In the genomic region with DNA sequence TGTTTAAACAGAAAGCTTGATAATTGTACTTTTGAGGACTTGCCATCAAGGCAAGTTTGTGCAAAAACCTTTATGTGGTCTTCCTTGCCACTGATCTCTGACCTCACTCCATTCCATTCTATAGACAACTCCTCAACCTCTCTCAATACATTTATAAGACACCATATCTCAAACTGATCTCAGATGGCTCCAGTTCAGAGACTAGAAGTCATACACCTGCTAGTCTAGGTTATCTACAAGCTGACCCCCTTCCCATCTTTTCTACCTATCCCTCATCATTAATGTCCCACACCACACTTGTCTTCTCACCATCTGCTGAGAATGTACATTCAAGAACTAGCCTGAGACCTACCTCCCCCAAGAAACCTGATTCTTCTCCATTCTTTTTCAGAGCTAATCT, we compare ENCODE assay signal across 23 cellular contexts.
DNase-seq lines count a peak whose midpoint lies in the region; ATAC-seq, FAIRE-seq and TF ChIP-seq lines count a peak whose summit lies in the region.
"Had no signal": no experiment of that assay in that cellular context is flagged by ENCODE, and none has a peak within 500 bp of the region (broad histone marks: within the 10 kb centered on the region; RNA-seq: fewer than 3 reads in every experiment).

No MANE protein-coding gene starts in this region.

- no peaks in the 10 kb centered on the region for H3K36me3 ChIP-seq in BE2C
- H3K36me3 ChIP-seq: neutrophil, transverse colon had no signal

- POLR2A ChIA-PET in activated CD4-positive, alpha-beta memory T cell treated with anti-CD3 and anti-CD28 coated beads for 36 hours (lab: Charles Lee), result interaction anchor here (1.8 to 3.2 kb wide), 2 partner anchors 60 to 159 kb away, joined by 5 to 16 read pairs; no protein-coding TSS in a partner anchor
- POLR2A ChIA-PET in activated CD4-positive, alpha-beta memory T cell treated with anti-CD3 and anti-CD28 coated beads, Interleukin-2, amount 10 ng/mL, durations not matched to agents 7 days and 5 days (lab: Charles Lee), result interaction anchor here (1.4 kb wide), 1 partner anchor 10 kb away, joined by 3 read pairs; no protein-coding TSS in a partner anchor

- intact Hi-C loops in activated CD4-positive, alpha-beta memory T cell treated with anti-CD3 and anti-CD28 coated beads for 36 hours (cut with micrococcal nuclease), result no loop called here
- intact Hi-C loops in Calu3 (cut with micrococcal nuclease; ENCODE audit: unreplicated experiment), result no loop called here

- no peaks in the 10 kb centered on the region for H3K9me3 Mint-ChIP-seq in activated CD4-positive, alpha-beta memory T cell treated with anti-CD3 and anti-CD28 coated beads for 36 hours
- H3K9me3 Mint-ChIP-seq in activated CD4-positive, alpha-beta memory T cell treated with anti-CD3 and anti-CD28 coated beads, Interleukin-2, amount 10 ng/mL, durations not matched to agents 7 days and 5 days, result no peaks in the 10 kb centered on the region
- H3K9me3 Mint-ChIP-seq in T-helper 2 cell treated with Interferon-gamma antibody and Interleukin-4, amounts not matched to agents 5 μg/mL and 100 μg/mL, for 36 hours, result no peaks in the 10 kb centered on the region
- no peaks in the 10 kb centered on the region for H3K9me3 Mint-ChIP-seq in memory B cell
- H3K9me3 Mint-ChIP-seq in Calu3 (ENCODE audit: low read depth, unreplicated experiment), result no peaks in the 10 kb centered on the region
- H3K9me3 Mint-ChIP-seq: dendritic cell treated with granulocyte-macrophage colony-stimulating factor and Interleukin-4, amounts not matched to agents 40 ng/mL and 50 ng/mL, for 4 days; stimulated activated effector memory CD8-positive, alpha-beta T cell treated with anti-CD3 and anti-CD28 coated beads, Interleukin-12 subunit alpha, Interleukin-12 subunit beta, amount 100 ng/mL, for 72 hours had no signal

- no peak for ATAC-seq in memory B cell (ENCODE audit: low read depth)
- ATAC-seq in SK-N-SH treated with all-trans-retinoic acid at 6 μM for 48 hours, result no peak
- ATAC-seq: body of pancreas; gastrocnemius medialis; Right ventricle myocardium inferior; stimulated activated effector memory CD8-positive, alpha-beta T cell treated with anti-CD3 and anti-CD28 coated beads, Interleukin-12 subunit alpha, Interleukin-12 subunit beta, amount 100 ng/mL, for 72 hours had no signal

- H3K27ac Mint-ChIP-seq in activated CD4-positive, alpha-beta memory T cell treated with anti-CD3 and anti-CD28 coated beads for 36 hours, result peak overlapping the region; percentile 6
- H3K27ac Mint-ChIP-seq in activated CD4-positive, alpha-beta memory T cell treated with anti-CD3 and anti-CD28 coated beads, Interleukin-2, amount 10 ng/mL, durations not matched to agents 7 days and 5 days, result no peak overlapping the region
- peak overlapping the region; percentile 10 for H3K27ac Mint-ChIP-seq in T-helper 2 cell treated with Interferon-gamma antibody and Interleukin-4, amounts not matched to agents 5 μg/mL and 100 μg/mL, for 36 hours
- peak overlapping the region; percentile 97 for H3K27ac Mint-ChIP-seq in memory B cell
- no peak overlapping the region for H3K27ac Mint-ChIP-seq in Calu3 (ENCODE audit: unreplicated experiment)
- H3K27ac Mint-ChIP-seq: dendritic cell treated with granulocyte-macrophage colony-stimulating factor and Interleukin-4, amounts not matched to agents 40 ng/mL and 50 ng/mL, for 4 days had no signal

- TF ChIP-seq POLR2A in GM12891 (IDR thresholded peaks at IDR 0.05; ENCODE audit: low read depth, low read length), result no peak

- no peaks in the 10 kb centered on the region for H3K9me3 ChIP-seq in BE2C
- H3K9me3 ChIP-seq: body of pancreas, gastrocnemius medialis, HAP-1, neutrophil, transverse colon had no signal

- H3K4me1 Mint-ChIP-seq in activated CD4-positive, alpha-beta memory T cell treated with anti-CD3 and anti-CD28 coated beads for 36 hours (ENCODE audit: low read depth), result peaks cover 69% of the 10 kb centered on the region
- H3K4me1 Mint-ChIP-seq in activated CD4-positive, alpha-beta memory T cell treated with anti-CD3 and anti-CD28 coated beads, Interleukin-2, amount 10 ng/mL, durations not matched to agents 7 days and 5 days, result peaks cover 52% of the 10 kb centered on the region
- H3K4me1 Mint-ChIP-seq in T-helper 2 cell treated with Interferon-gamma antibody and Interleukin-4, amounts not matched to agents 5 μg/mL and 100 μg/mL, for 36 hours (ENCODE audit: low read depth), result peaks cover 46% of the 10 kb centered on the region
- peaks cover 54% of the 10 kb centered on the region for H3K4me1 Mint-ChIP-seq in memory B cell
- no peaks in the 10 kb centered on the region for H3K4me1 Mint-ChIP-seq in Calu3 (ENCODE audit: low read depth, unreplicated experiment)

- FAIRE-seq in GM12891 (lab: Jason Lieb, UNC), result peak; percentile 81
- FAIRE-seq: A204.1 had no signal

- TF ChIP-seq CTCF in BE2C (IDR thresholded peaks at IDR 0.05; ENCODE audit: low read depth, low read length) (no peak), Calu3 (IDR thresholded peaks at IDR 0.05; ENCODE audit: unreplicated experiment) (no peak)

- CTCF ChIA-PET in activated CD4-positive, alpha-beta memory T cell treated with anti-CD3 and anti-CD28 coated beads for 36 hours (lab: Charles Lee), result interaction anchor here (1.9 to 2.0 kb wide), 2 partner anchors 59 to 392 kb away, joined by 6 to 9 read pairs; partner anchors contain the start of gene GORASP2
- CTCF ChIA-PET in activated CD4-positive, alpha-beta memory T cell treated with anti-CD3 and anti-CD28 coated beads, Interleukin-2, amount 10 ng/mL, durations not matched to agents 7 days and 5 days (lab: Charles Lee), result interaction anchor here (1.1 kb wide), 1 partner anchor 96 kb away, joined by 3 read pairs; no protein-coding TSS in a partner anchor
- CTCF ChIA-PET in Calu3 (lab: Charles Lee), result interaction anchor here (0.5 kb wide), 1 partner anchor 18 kb away, joined by 4 read pairs; no protein-coding TSS in a partner anchor

- H3K4me3 Mint-ChIP-seq in activated CD4-positive, alpha-beta memory T cell treated with anti-CD3 and anti-CD28 coated beads for 36 hours, result no peak overlapping the region
- H3K4me3 Mint-ChIP-seq in activated CD4-positive, alpha-beta memory T cell treated with anti-CD3 and anti-CD28 coated beads, Interleukin-2, amount 10 ng/mL, durations not matched to agents 7 days and 5 days, result no peak overlapping the region
- peak overlapping the region; percentile 9 for H3K4me3 Mint-ChIP-seq in T-helper 2 cell treated with Interferon-gamma antibody and Interleukin-4, amounts not matched to agents 5 μg/mL and 100 μg/mL, for 36 hours
- peak overlapping the region; percentile 67 for H3K4me3 Mint-ChIP-seq in memory B cell
- no peak overlapping the region for H3K4me3 Mint-ChIP-seq in Calu3 (ENCODE audit: low read depth, unreplicated experiment)
- H3K4me3 Mint-ChIP-seq: CD14-positive monocyte; dendritic cell treated with granulocyte-macrophage colony-stimulating factor and Interleukin-4, amounts not matched to agents 40 ng/mL and 50 ng/mL, for 4 days had no signal

- no peak overlapping the region for H3K4me3 ChIP-seq in BE2C (ENCODE audit: low read depth, low read length)
- H3K4me3 ChIP-seq: body of pancreas, gastrocnemius medialis, HAP-1, transverse colon had no signal

- DNase-seq in activated CD4-positive, alpha-beta memory T cell treated with anti-CD3 and anti-CD28 coated beads for 36 hours, result no peak
- DNase-seq in activated CD4-positive, alpha-beta memory T cell treated with anti-CD3 and anti-CD28 coated beads, Interleukin-2, amount 10 ng/mL, durations not matched to agents 7 days and 5 days, result no peak
- DNase-seq in GM12891 (ENCODE audit: insufficient read length, low spot score), result no peak
- no peak for DNase-seq in T-helper 2 cell treated with Interferon-gamma antibody and Interleukin-4, amounts not matched to agents 5 μg/mL and 100 μg/mL, for 36 hours (ENCODE audit: low spot score)
- no peak for DNase-seq in memory B cell (ENCODE audit: low spot score in 2 of 2)
- no peak for DNase-seq in BE2C
- DNase-seq in Calu3, result no peak
- DNase-seq: body of pancreas, DMS79, gastrocnemius medialis, KBM-7, MV-4-11, NCI-H1930, NCI-H510A, transverse colon had no signal

- no peaks in the 10 kb centered on the region for H3K4me1 ChIP-seq in BE2C
- H3K4me1 ChIP-seq: body of pancreas, gastrocnemius medialis had no signal

- no peaks in the 10 kb centered on the region for H3K27me3 Mint-ChIP-seq in activated CD4-positive, alpha-beta memory T cell treated with anti-CD3 and anti-CD28 coated beads for 36 hours
- H3K27me3 Mint-ChIP-seq in activated CD4-positive, alpha-beta memory T cell treated with anti-CD3 and anti-CD28 coated beads, Interleukin-2, amount 10 ng/mL, durations not matched to agents 7 days and 5 days, result no peaks in the 10 kb centered on the region
- H3K27me3 Mint-ChIP-seq in T-helper 2 cell treated with Interferon-gamma antibody and Interleukin-4, amounts not matched to agents 5 μg/mL and 100 μg/mL, for 36 hours (ENCODE audit: low read depth), result no peaks in the 10 kb centered on the region
- H3K27me3 Mint-ChIP-seq in memory B cell, result no peaks in the 10 kb centered on the region
- H3K27me3 Mint-ChIP-seq in Calu3 (ENCODE audit: unreplicated experiment), result no peaks in the 10 kb centered on the region
- H3K27me3 Mint-ChIP-seq: dendritic cell treated with granulocyte-macrophage colony-stimulating factor and Interleukin-4, amounts not matched to agents 40 ng/mL and 50 ng/mL, for 4 days had no signal

- H3K27me3 ChIP-seq in BE2C, result no peaks in the 10 kb centered on the region
- H3K27me3 ChIP-seq: body of pancreas, gastrocnemius medialis, neutrophil, transverse colon had no signal

- BruUV-seq in Calu3 (replicated peaks; lab: Mats Ljungman, UMichigan), result no TSS peak

- H3K36me3 Mint-ChIP-seq in activated CD4-positive, alpha-beta memory T cell treated with anti-CD3 and anti-CD28 coated beads for 36 hours, result peaks cover 21% of the 10 kb centered on the region
- peaks cover 18% of the 10 kb centered on the region for H3K36me3 Mint-ChIP-seq in activated CD4-positive, alpha-beta memory T cell treated with anti-CD3 and anti-CD28 coated beads, Interleukin-2, amount 10 ng/mL, durations not matched to agents 7 days and 5 days (ENCODE audit: low read depth)
- H3K36me3 Mint-ChIP-seq in T-helper 2 cell treated with Interferon-gamma antibody and Interleukin-4, amounts not matched to agents 5 μg/mL and 100 μg/mL, for 36 hours (ENCODE audit: low read depth), result peaks cover 20% of the 10 kb centered on the region
- H3K36me3 Mint-ChIP-seq in memory B cell (peaks cover 9% of the 10 kb centered on the region), Calu3 (ENCODE audit: insufficient read depth, unreplicated experiment) (no peaks in the 10 kb centered on the region)

TF ChIP-seq in GM12891, 5 proteins besides CTCF, POLR2A, EP300 and RAD21 (continues in another document):
- no peak for TF ChIP-seq POU2F2 (IDR thresholded peaks at IDR 0.05; ENCODE audit: low read depth, low read length)
- no peak for TF ChIP-seq SPI1 (IDR thresholded peaks at IDR 0.05; ENCODE audit: low read depth, low read length)
- no peak for TF ChIP-seq TAF1 (IDR thresholded peaks at IDR 0.05; ENCODE audit: low read depth, low read length)

TF ChIP-seq in SK-N-SH treated with all-trans-retinoic acid at 6 μM for 48 hours, 23 proteins besides CTCF, POLR2A, EP300 and RAD21 (continues in another document):
- TF ChIP-seq ZFP3 (CRISPR knock-in tag; IDR thresholded peaks at IDR 0.05) (no peak), ISL1 (CRISPR knock-in tag; IDR thresholded peaks at IDR 0.05) (no peak), ARNTL (CRISPR knock-in tag; IDR thresholded peaks at IDR 0.05; ENCODE audit: borderline replicate concordance, low read depth) (no peak)

Comparison
In these comparisons a context has a peak if more than half of its experiments do, and no peak if none do; other contexts are left out.
1. H3K27ac Mint-ChIP-seq: peak in activated CD4-positive, alpha-beta memory T cell treated with anti-CD3 and anti-CD28 coated beads for 36 hours (single experiment), T-helper 2 cell treated with Interferon-gamma antibody and Interleukin-4, amounts not matched to agents 5 μg/mL and 100 μg/mL, for 36 hours (single experiment) and memory B cell (single experiment); none in activated CD4-positive, alpha-beta memory T cell treated with anti-CD3 and anti-CD28 coated beads, Interleukin-2, amount 10 ng/mL, durations not matched to agents 7 days and 5 days (single experiment) and Calu3 (single experiment).
2. H3K4me3 Mint-ChIP-seq: peak in T-helper 2 cell treated with Interferon-gamma antibody and Interleukin-4, amounts not matched to agents 5 μg/mL and 100 μg/mL, for 36 hours (single experiment) and memory B cell (single experiment); none in activated CD4-positive, alpha-beta memory T cell treated with anti-CD3 and anti-CD28 coated beads for 36 hours (single experiment), activated CD4-positive, alpha-beta memory T cell treated with anti-CD3 and anti-CD28 coated beads, Interleukin-2, amount 10 ng/mL, durations not matched to agents 7 days and 5 days (single experiment) and Calu3 (single experiment).